8 cellular contexts compared by ENCODE assay signal in genomic region chr6:156976144-156977088, GRCh38.
DNase-seq lines count a peak whose midpoint lies in the region; ATAC-seq and TF ChIP-seq lines count a peak whose summit lies in the region.

No MANE protein-coding gene starts in this region.

- H3K36me3 ChIP-seq in HUES48 (ENCODE audit: control insufficient read depth, insufficient read depth, low read length) (no peaks in the 10 kb centered on the region), lower lobe of right lung (no peaks in the 10 kb centered on the region)

- H3K9me3 Mint-ChIP-seq in activated T-helper 2 cell treated with anti-CD3 and anti-CD28 coated beads, Interferon-gamma antibody, Interleukin-2, Interleukin-4, amounts not matched to agents 10 μg/mL and 5 μg/mL and 100 μg/mL, durations not matched to agents 14 hours and 24 hours and 36 hours: no peaks in the 10 kb centered on the region

- H3K27me3 ChIP-seq in HUES48 (ENCODE audit: control insufficient read depth, insufficient read depth, low read length) (no peaks in the 10 kb centered on the region), lower lobe of right lung (ENCODE audit: low read depth) (no peaks in the 10 kb centered on the region)

- peak overlapping the region; percentile 60 for H3K4me3 ChIP-seq in AG10803 (ENCODE audit: low read length)
- no peak overlapping the region for H3K4me3 ChIP-seq in HUES48 (ENCODE audit: low read depth, low read length)
- H3K4me3 ChIP-seq in lower lobe of right lung: peak overlapping the region; percentile 33

- no peak overlapping the region; the same call in 1 of the 2 replicates for H3K9ac ChIP-seq in HUES48 (ENCODE audit: low read depth, low read length)

- peak overlapping the region; percentile 83 for H3K27ac Mint-ChIP-seq in activated T-helper 2 cell treated with anti-CD3 and anti-CD28 coated beads, Interferon-gamma antibody, Interleukin-2, Interleukin-4, amounts not matched to agents 10 μg/mL and 5 μg/mL and 100 μg/mL, durations not matched to agents 14 hours and 24 hours and 36 hours

- ATAC-seq in lower lobe of right lung (peak in 1 of 2 donors; percentile 51), GM21360 (IDR thresholded peaks at IDR 0.05; ENCODE audit: unreplicated experiment) (no peak), HG02759 (IDR thresholded peaks at IDR 0.05; ENCODE audit: unreplicated experiment) (no peak)

- H3K36me3 Mint-ChIP-seq in activated T-helper 2 cell treated with anti-CD3 and anti-CD28 coated beads, Interferon-gamma antibody, Interleukin-2, Interleukin-4, amounts not matched to agents 10 μg/mL and 5 μg/mL and 100 μg/mL, durations not matched to agents 14 hours and 24 hours and 36 hours (ENCODE audit: low read depth): peaks cover 3% of the 10 kb centered on the region

- H3K4me1 ChIP-seq in HUES48 (ENCODE audit: control insufficient read depth, insufficient read depth, low read length) (peaks cover 72% of the 10 kb centered on the region), lower lobe of right lung (peaks cover 46% of the 10 kb centered on the region)

- peak overlapping the region; percentile 40 for H3K27ac ChIP-seq in HUES48 (ENCODE audit: low read depth, low read length)
- H3K27ac ChIP-seq in lower lobe of right lung: no peak overlapping the region

- H3K4me3 Mint-ChIP-seq in activated T-helper 2 cell treated with anti-CD3 and anti-CD28 coated beads, Interferon-gamma antibody, Interleukin-2, Interleukin-4, amounts not matched to agents 10 μg/mL and 5 μg/mL and 100 μg/mL, durations not matched to agents 14 hours and 24 hours and 36 hours (ENCODE audit: low read depth): peak overlapping the region; percentile 74

- H3K4me1 Mint-ChIP-seq in activated T-helper 2 cell treated with anti-CD3 and anti-CD28 coated beads, Interferon-gamma antibody, Interleukin-2, Interleukin-4, amounts not matched to agents 10 μg/mL and 5 μg/mL and 100 μg/mL, durations not matched to agents 14 hours and 24 hours and 36 hours (ENCODE audit: low read depth): peaks cover 50% of the 10 kb centered on the region

- no peaks in the 10 kb centered on the region for H3K27me3 Mint-ChIP-seq in activated T-helper 2 cell treated with anti-CD3 and anti-CD28 coated beads, Interferon-gamma antibody, Interleukin-2, Interleukin-4, amounts not matched to agents 10 μg/mL and 5 μg/mL and 100 μg/mL, durations not matched to agents 14 hours and 24 hours and 36 hours (ENCODE audit: low read depth)

- intact Hi-C loops in activated T-helper 2 cell treated with anti-CD3 and anti-CD28 coated beads, Interferon-gamma antibody, Interleukin-2, Interleukin-4, amounts not matched to agents 10 μg/mL and 5 μg/mL and 100 μg/mL, durations not matched to agents 14 hours and 24 hours and 36 hours (cut with micrococcal nuclease): loop anchor here (5.0 kb wide), 3 partner anchors 119 to 194 kb away; no protein-coding TSS in a partner anchor
- intact Hi-C loops in lower lobe of right lung (cut with DNase I): no loop called here
- intact Hi-C loops in posterior vena cava (cut with DNase I): no loop called here

- H3K9me3 ChIP-seq in HUES48 (ENCODE audit: control insufficient read depth, insufficient read depth, low read length) (no peaks in the 10 kb centered on the region), lower lobe of right lung (no peaks in the 10 kb centered on the region)

- TF ChIP-seq CTCF in AG10803 (conservative IDR thresholded peaks at IDR 0.05; ENCODE audit: low read length) (no peak), lower lobe of right lung (IDR thresholded peaks at IDR 0.05) (no peak)

- DNase-seq in AG10803 (ENCODE audit: low read depth) (peak; percentile 29), lower lobe of right lung (no peak), posterior vena cava (ENCODE audit: low spot score) (no peak), cerebellar cortex (ENCODE audit: low spot score) (no peak)
- DNase-seq in activated T-helper 2 cell treated with anti-CD3 and anti-CD28 coated beads, Interferon-gamma antibody, Interleukin-2, Interleukin-4, amounts not matched to agents 10 μg/mL and 5 μg/mL and 100 μg/mL, durations not matched to agents 14 hours and 24 hours and 36 hours (ENCODE audit: low spot score): no peak
